Comparison of ENCODE assay signal across 20 cellular contexts in the genomic region with DNA sequence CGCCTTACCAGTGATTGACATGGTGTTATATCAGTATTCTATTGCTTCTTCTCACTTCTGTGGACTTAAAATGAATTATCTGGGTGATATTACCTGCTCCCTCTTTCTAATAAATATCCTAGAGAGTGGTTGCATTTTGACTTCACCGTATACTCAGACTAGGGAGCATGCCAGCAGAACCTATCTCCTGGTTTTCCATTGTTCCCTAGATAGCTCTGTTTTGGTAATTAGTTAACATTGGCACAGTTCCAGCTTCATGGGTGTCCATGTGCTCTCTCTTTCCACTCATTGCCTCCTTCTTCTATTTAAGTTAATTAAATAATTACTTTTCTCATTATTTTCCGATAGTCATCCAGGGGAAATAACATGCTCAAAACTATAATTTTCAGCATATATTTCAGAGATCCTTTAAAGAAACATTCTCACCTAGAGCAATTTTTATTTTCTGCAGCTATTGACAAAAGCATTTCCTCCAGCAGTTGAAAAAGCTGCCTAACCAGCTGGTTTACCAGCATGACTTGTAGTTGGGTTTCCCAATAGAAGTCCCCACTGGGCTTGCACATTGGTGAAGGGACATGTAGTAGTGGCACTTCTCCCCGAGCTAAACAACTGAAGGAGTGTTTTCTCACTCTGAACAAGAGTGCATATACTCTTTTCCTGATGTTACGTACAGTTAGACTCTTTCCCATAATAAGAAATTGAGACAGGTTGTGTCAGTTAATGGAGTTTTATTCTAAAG. TPM values are rescaled to one million over a fixed set of nuclear protein-coding genes. Genes with fewer than 3 reads are reported as not detected.
DNase-seq lines count a peak whose midpoint lies in the region; ATAC-seq lines count a peak whose summit lies in the region.
"Had no signal": no experiment of that assay in that cellular context is flagged by ENCODE, and none has a peak within 500 bp of the region (broad histone marks: within the 10 kb centered on the region; RNA-seq: fewer than 3 reads in every experiment).

No MANE protein-coding gene starts in this region.

- DNase-seq in DMS53 treated with DMSO at 0.1 percent for 48 hours (lab: John Stamatoyannopoulos, UW; ENCODE audit: unreplicated experiment) = peak; percentile 58
- peak; percentile 84 for DNase-seq in NCI-H146 (lab: John Stamatoyannopoulos, UW)
- DNase-seq in NCI-H510A treated with DMSO at 0.1 percent for 48 hours (lab: John Stamatoyannopoulos, UW) = peak; percentile 58
- DNase-seq in T-helper 2 cell = no peak
- DNase-seq: activated naive CD4-positive, alpha-beta T cell; amniotic stem cell; CD4-positive, CD25-positive, alpha-beta regulatory T cell; dorsolateral prefrontal cortex; foreskin keratinocyte; GM23248; hypothalamus; kidney; NCI-H2107; nucleus accumbens; right cardiac atrium; SW 1271 had no signal

- ATAC-seq in esophagus mucosa (peak; percentile 52), GM21576 (IDR thresholded peaks at IDR 0.05; ENCODE audit: unreplicated experiment) (no peak), HG02870 (IDR thresholded peaks at IDR 0.05; ENCODE audit: unreplicated experiment) (no peak), GM19467 (IDR thresholded peaks at IDR 0.05; ENCODE audit: unreplicated experiment) (no peak)
- ATAC-seq: foreskin keratinocyte had no signal

RNA-seq across cellular contexts. Expression of gene PAPSS1, which starts 27.9 kb away (rescaled TPM):
- 37.5 TPM for total RNA-seq in esophagus mucosa

Comparison
In these comparisons a context has a peak if more than half of its experiments do, and no peak if none do; other contexts are left out.
1. DNase-seq: peak in DMS53 treated with DMSO at 0.1 percent for 48 hours (single experiment), NCI-H146 (single experiment) and NCI-H510A treated with DMSO at 0.1 percent for 48 hours (single experiment); none in T-helper 2 cell (0 of 5).